In genomic region chr9:77807295-77807694, GRCh38 we compare ENCODE assay signal across 7 cellular contexts.
DNase-seq lines count a peak whose midpoint lies in the region; ATAC-seq and TF ChIP-seq lines count a peak whose summit lies in the region.

No MANE protein-coding gene starts in this region.

- peaks cover 0 to 13% (median 0%) of the 10 kb centered on the region in 3 donors for H3K4me1 ChIP-seq in skeletal muscle tissue (ENCODE audit: control insufficient read depth in 3 of 3, insufficient read depth in 3 of 3, low read length in 3 of 3)

- H3K36me3 ChIP-seq in skeletal muscle tissue (ENCODE audit: control insufficient read depth in 3 of 3, insufficient read depth in 3 of 3, low read length in 3 of 3) (no peaks in the 10 kb centered on the region), WERI-Rb-1 (no peaks in the 10 kb centered on the region)

- H3K4me3 ChIP-seq in HFF-Myc (replicated peaks; ENCODE audit: low read depth, low read length) (no peak overlapping the region), fibroblast of the aortic adventitia (ENCODE audit: low read depth, low read length) (no peak overlapping the region), skeletal muscle tissue (ENCODE audit: low read length in 3 of 3) (no peak overlapping the region), WERI-Rb-1 (ENCODE audit: low read depth, low read length) (no peak overlapping the region)

- ATAC-seq in SK-N-SH treated with all-trans-retinoic acid at 6 μM for 48 hours = peak; percentile 64
- ATAC-seq in GM19463 (IDR thresholded peaks at IDR 0.05; ENCODE audit: unreplicated experiment) = no peak
- ATAC-seq in GM19023 (IDR thresholded peaks at IDR 0.05; ENCODE audit: unreplicated experiment) = no peak

- H3K27me3 ChIP-seq in skeletal muscle tissue (ENCODE audit: control insufficient read depth in 3 of 3, insufficient read depth in 3 of 3, low read length in 3 of 3) = no peaks in the 10 kb centered on the region
- H3K27me3 ChIP-seq in WERI-Rb-1 (ENCODE audit: insufficient read depth, low read depth, severe bottlenecking) = no peaks in the 10 kb centered on the region

- DNase-seq in HFF-Myc (ENCODE audit: extremely low read depth, low read depth) (peak; percentile 29), fibroblast of the aortic adventitia (ENCODE audit: low read depth) (peak; percentile 99), WERI-Rb-1 (no peak)

- H3K9ac ChIP-seq in skeletal muscle tissue (ENCODE audit: low read depth in 1 of 3, low read length in 3 of 3) = no peak overlapping the region

- TF ChIP-seq CTCF in HFF-Myc (IDR thresholded peaks at IDR 0.05; ENCODE audit: low read depth, low read length, missing control alignments) (no peak), fibroblast of the aortic adventitia (IDR thresholded peaks at IDR 0.05; ENCODE audit: insufficient read depth, low read length) (peak; percentile 37), WERI-Rb-1 (IDR thresholded peaks at IDR 0.05; ENCODE audit: low read depth, low read length) (no peak)

- H3K27ac ChIP-seq in skeletal muscle tissue (ENCODE audit: low read depth, low read length) = peak overlapping the region; percentile 23
- H3K27ac ChIP-seq in WERI-Rb-1 = no peak overlapping the region

- H3K9me3 ChIP-seq in skeletal muscle tissue (ENCODE audit: control insufficient read depth in 3 of 3, low read length in 3 of 3) (no peaks in the 10 kb centered on the region), WERI-Rb-1 (ENCODE audit: severe bottlenecking) (no peaks in the 10 kb centered on the region)

TF ChIP-seq in SK-N-SH treated with all-trans-retinoic acid at 6 μM for 48 hours, 23 proteins besides CTCF, POLR2A, EP300 and RAD21:
- TF ChIP-seq ZNF8 (CRISPR knock-in tag; IDR thresholded peaks at IDR 0.05) (peak; percentile 95), ISL1 (CRISPR knock-in tag; IDR thresholded peaks at IDR 0.05) (peak; percentile 32; the same call in 1 of the 2 replicates), TSHZ2 (CRISPR knock-in tag; IDR thresholded peaks at IDR 0.05) (no peak)
